ENCODE assay signal across 33 cellular contexts in genomic region chr5:168689278-168689677, GRCh38.
DNase-seq lines count a peak whose midpoint lies in the region; ATAC-seq and TF ChIP-seq lines count a peak whose summit lies in the region.
"Had no signal": no experiment of that assay in that cellular context is flagged by ENCODE, and none has a peak within 500 bp of the region (broad histone marks: within the 10 kb centered on the region; RNA-seq: fewer than 3 reads in every experiment).

No MANE protein-coding gene starts in this region.

- no peak overlapping the region for H3K27ac ChIP-seq in right cardiac atrium (ENCODE audit: low read length)
- H3K27ac ChIP-seq: 22Rv1; A549; BLaER1; BLaER1 treated with 17β-estradiol and CSF1 and Interleukin-3, amounts not matched to agents 10 nM and 100 nM; C4-2B had no signal

- H3K36me3 Mint-ChIP-seq in stimulated activated effector memory CD8-positive, alpha-beta T cell treated with anti-CD3 and anti-CD28 coated beads, Interleukin-12 subunit alpha, Interleukin-12 subunit beta, amount 100 ng/mL, for 72 hours: no peaks in the 10 kb centered on the region
- H3K36me3 Mint-ChIP-seq: CD14-positive monocyte; CD4-positive, alpha-beta memory T cell; CD4-positive, CD25-positive, alpha-beta regulatory T cell; CD8-positive, alpha-beta memory T cell; CD8-positive, alpha-beta T cell had no signal

- no peak overlapping the region for H3K4me3 Mint-ChIP-seq in stimulated activated effector memory CD8-positive, alpha-beta T cell treated with anti-CD3 and anti-CD28 coated beads, Interleukin-12 subunit alpha, Interleukin-12 subunit beta, amount 100 ng/mL, for 72 hours
- H3K4me3 Mint-ChIP-seq: B cell; CD14-positive monocyte; CD4-positive, alpha-beta memory T cell; CD4-positive, alpha-beta T cell; CD4-positive, CD25-positive, alpha-beta regulatory T cell; CD8-positive, alpha-beta memory T cell; CD8-positive, alpha-beta T cell had no signal

- no peak for DNase-seq in left colon
- no peak for DNase-seq in mucosa of descending colon
- peak; percentile 12 for DNase-seq in posterior vena cava (ENCODE audit: low spot score)
- no peak for DNase-seq in stimulated activated effector memory CD8-positive, alpha-beta T cell treated with anti-CD3 and anti-CD28 coated beads, Interleukin-12 subunit alpha, Interleukin-12 subunit beta, amount 100 ng/mL, for 72 hours (ENCODE audit: low spot score in 2 of 2)
- no peak for DNase-seq in right cardiac atrium
- DNase-seq: 8988T; ACHN; AML-193; BE2C; C1 segment of cervical spinal cord; Caco-2; Calu3; CD4-positive, alpha-beta memory T cell; CD4-positive, alpha-beta T cell; CD4-positive, CD25-positive, alpha-beta regulatory T cell; CD8-positive, alpha-beta memory T cell; CD8-positive, alpha-beta T cell; COR-L47; DMS 273 treated with DMSO at 0.1 percent for 48 hours; DMS153; DMS53; DMS79; DMS79 treated with DMSO at 0.1 percent for 48 hours; DND-41; EL had no signal

- no peaks in the 10 kb centered on the region for H3K4me1 ChIP-seq in mucosa of descending colon (ENCODE audit: low read depth)
- H3K4me1 ChIP-seq in right cardiac atrium (ENCODE audit: control insufficient read depth, insufficient read depth, low read length): no peaks in the 10 kb centered on the region
- H3K4me1 ChIP-seq: A549; BE2C; BLaER1; BLaER1 treated with 17β-estradiol and CSF1 and Interleukin-3, amounts not matched to agents 10 nM and 100 nM had no signal

- no peaks in the 10 kb centered on the region for H3K9me3 ChIP-seq in mucosa of descending colon
- no peaks in the 10 kb centered on the region for H3K9me3 ChIP-seq in right cardiac atrium (ENCODE audit: control insufficient read depth, low read length)
- H3K9me3 ChIP-seq: A549; BE2C; BLaER1; BLaER1 treated with 17β-estradiol and CSF1 and Interleukin-3, amounts not matched to agents 10 nM and 100 nM; Caco-2 had no signal

- ATAC-seq in left colon (peak; percentile 77), mucosa of descending colon (peak; percentile 69), HG03460 (IDR thresholded peaks at IDR 0.05; ENCODE audit: unreplicated experiment) (no peak), right cardiac atrium (no peak)
- ATAC-seq in stimulated activated effector memory CD8-positive, alpha-beta T cell treated with anti-CD3 and anti-CD28 coated beads, Interleukin-12 subunit alpha, Interleukin-12 subunit beta, amount 100 ng/mL, for 72 hours: no peak
- ATAC-seq: A549; CD8-positive, alpha-beta T cell had no signal

- H3K36me3 ChIP-seq in mucosa of descending colon (ENCODE audit: low read depth): no peaks in the 10 kb centered on the region
- H3K36me3 ChIP-seq: BLaER1; BLaER1 treated with 17β-estradiol and CSF1 and Interleukin-3, amounts not matched to agents 10 nM and 100 nM had no signal

- 86% methylated on average over 2 of the region's 2 CpGs for WGBS in right cardiac atrium

- H3K4me3 ChIP-seq in mucosa of descending colon: no peak overlapping the region
- H3K4me3 ChIP-seq in right cardiac atrium (ENCODE audit: low read length): no peak overlapping the region
- H3K4me3 ChIP-seq: A549; BLaER1; BLaER1 treated with 17β-estradiol and CSF1 and Interleukin-3, amounts not matched to agents 10 nM and 100 nM had no signal

- H3K27ac Mint-ChIP-seq in stimulated activated effector memory CD8-positive, alpha-beta T cell treated with anti-CD3 and anti-CD28 coated beads, Interleukin-12 subunit alpha, Interleukin-12 subunit beta, amount 100 ng/mL, for 72 hours: no peak overlapping the region
- H3K27ac Mint-ChIP-seq: B cell; CD14-positive monocyte; CD4-positive, alpha-beta memory T cell; CD4-positive, alpha-beta T cell; CD4-positive, CD25-positive, alpha-beta regulatory T cell; CD8-positive, alpha-beta memory T cell; CD8-positive, alpha-beta T cell had no signal

- no peaks in the 10 kb centered on the region for H3K4me1 Mint-ChIP-seq in stimulated activated effector memory CD8-positive, alpha-beta T cell treated with anti-CD3 and anti-CD28 coated beads, Interleukin-12 subunit alpha, Interleukin-12 subunit beta, amount 100 ng/mL, for 72 hours
- H3K4me1 Mint-ChIP-seq: B cell; CD14-positive monocyte; CD4-positive, alpha-beta memory T cell; CD4-positive, CD25-positive, alpha-beta regulatory T cell; CD8-positive, alpha-beta memory T cell had no signal

- H3K9me3 Mint-ChIP-seq in stimulated activated effector memory CD8-positive, alpha-beta T cell treated with anti-CD3 and anti-CD28 coated beads, Interleukin-12 subunit alpha, Interleukin-12 subunit beta, amount 100 ng/mL, for 72 hours: no peaks in the 10 kb centered on the region
- H3K9me3 Mint-ChIP-seq: CD4-positive, alpha-beta memory T cell; CD4-positive, alpha-beta T cell; CD4-positive, CD25-positive, alpha-beta regulatory T cell; CD8-positive, alpha-beta memory T cell; CD8-positive, alpha-beta T cell had no signal

- H3K27me3 ChIP-seq in right cardiac atrium (ENCODE audit: control insufficient read depth, insufficient read depth): no peaks in the 10 kb centered on the region
- H3K27me3 ChIP-seq: BE2C; BLaER1; BLaER1 treated with 17β-estradiol and CSF1 and Interleukin-3, amounts not matched to agents 10 nM and 100 nM had no signal

- no peak for TF ChIP-seq CTCF in mucosa of descending colon (IDR thresholded peaks at IDR 0.05)

- intact Hi-C loops in left colon (cut with DNase I, micrococcal nuclease) (no loop called here), mucosa of descending colon (cut with DNase I, micrococcal nuclease) (no loop called here), posterior vena cava (cut with DNase I) (no loop called here), right cardiac atrium (cut with DNase I) (loop anchor here in 1 of 4 donors (10.0 kb wide), 1 partner anchor 856 kb away; no protein-coding TSS in a partner anchor)

Comparison
In these comparisons a context has a peak if more than half of its experiments do, and no peak if none do; other contexts are left out.
1. ATAC-seq: peak in left colon (single experiment) and mucosa of descending colon (single experiment); none in stimulated activated effector memory CD8-positive, alpha-beta T cell treated with anti-CD3 and anti-CD28 coated beads, Interleukin-12 subunit alpha, Interleukin-12 subunit beta, amount 100 ng/mL, for 72 hours (single experiment), HG03460 (single experiment) and right cardiac atrium (0 of 2).